ENCODE assay signal across 18 cellular contexts in genomic region chr14:58722433-58722832, GRCh38.
DNase-seq lines count a peak whose midpoint lies in the region; ATAC-seq, FAIRE-seq and TF ChIP-seq lines count a peak whose summit lies in the region.
"Had no signal": no experiment of that assay in that cellular context is flagged by ENCODE, and none has a peak within 500 bp of the region (broad histone marks: within the 10 kb centered on the region; RNA-seq: fewer than 3 reads in every experiment).

No MANE protein-coding gene starts in this region.

- H4K20me1 ChIP-seq in HepG2 (ENCODE audit: insufficient read depth, low read length) (no peaks in the 10 kb centered on the region), PC-3 (ENCODE audit: low read length) (no peaks in the 10 kb centered on the region)

- H3K79me2 ChIP-seq in HepG2 (ENCODE audit: insufficient read depth, low read length): no peaks in the 10 kb centered on the region
- no peaks in the 10 kb centered on the region for H3K79me2 ChIP-seq in PC-3 (ENCODE audit: low read length)

- H3K4me1 ChIP-seq in liver (ENCODE audit: control insufficient read depth in 4 of 4, insufficient read depth in 4 of 4, low read length in 3 of 4): no peaks in the 10 kb centered on the region
- no peaks in the 10 kb centered on the region for H3K4me1 ChIP-seq in HepG2 (ENCODE audit: insufficient read depth, low read length)
- no peaks in the 10 kb centered on the region for H3K4me1 ChIP-seq in right atrium auricular region
- H3K4me1 ChIP-seq in PC-3 (ENCODE audit: insufficient read depth, low read length): peaks cover 4% of the 10 kb centered on the region; the same call in 1 of the 2 replicates

- TF ChIP-seq EP300 in HepG2 (IDR thresholded peaks at IDR 0.05; ENCODE audit: low read depth in 2 of 2, low read length in 2 of 2) (no peak), HepG2 (CRISPR knock-in tag; IDR thresholded peaks at IDR 0.05; ENCODE audit: borderline replicate concordance) (no peak)

- no peak for TF ChIP-seq CTCF in liver (IDR thresholded peaks at IDR 0.05; ENCODE audit: low read depth, low read length, missing input control)
- TF ChIP-seq CTCF in HepG2 (CRISPR knock-in tag; IDR thresholded peaks at IDR 0.05): no peak
- no peak for TF ChIP-seq CTCF in fibroblast of villous mesenchyme (IDR thresholded peaks at IDR 0.05; ENCODE audit: insufficient read depth, low read depth, low read length)
- TF ChIP-seq CTCF in right atrium auricular region (IDR thresholded peaks at IDR 0.05): no peak
- no peak for TF ChIP-seq CTCF in PC-3 (conservative IDR thresholded peaks at IDR 0.05; ENCODE audit: low read depth, low read length)

- H3K27me3 ChIP-seq in liver (ENCODE audit: control insufficient read depth in 4 of 4, insufficient read depth in 4 of 4, low read length in 3 of 4) (no peaks in the 10 kb centered on the region), HepG2 (ENCODE audit: control insufficient read depth in 1 of 2, insufficient read depth in 2 of 2, low read length in 2 of 2) (no peaks in the 10 kb centered on the region; a peak in 1 of 5 replicates), right atrium auricular region (no peaks in the 10 kb centered on the region), PC-3 (ENCODE audit: low read length) (peaks cover 11% of the 10 kb centered on the region; the same call in 1 of the 2 replicates)

- TF ChIP-seq POLR2A in HepG2 (IDR thresholded peaks at IDR 0.05; ENCODE audit: insufficient read depth in 1 of 2, low read depth in 2 of 2, low read length in 2 of 2): no peak

- no peaks in the 10 kb centered on the region for H3K9me3 ChIP-seq in liver (ENCODE audit: control insufficient read depth in 4 of 4, low read length in 3 of 4)
- H3K9me3 ChIP-seq in HepG2 (ENCODE audit: low read length): no peaks in the 10 kb centered on the region
- H3K9me3 ChIP-seq in right atrium auricular region: no peaks in the 10 kb centered on the region
- H3K9me3 ChIP-seq in PC-3 (ENCODE audit: low read length): no peaks in the 10 kb centered on the region
- H3K9me3 ChIP-seq: SK-N-SH had no signal

- no peak for TF ChIP-seq RAD21 in liver (IDR thresholded peaks at IDR 0.05)
- no peak for TF ChIP-seq RAD21 in HepG2 (CRISPR knock-in tag; IDR thresholded peaks at IDR 0.05)

- DNase-seq in HepG2 (ENCODE audit: low spot score): no peak
- peak; percentile 54 for DNase-seq in fibroblast of villous mesenchyme (ENCODE audit: low read depth)
- DNase-seq in myocyte (ENCODE audit: low read depth): peak; percentile 38
- no peak for DNase-seq in right atrium auricular region (ENCODE audit: low spot score)
- no peak for DNase-seq in SHP77 (lab: John Stamatoyannopoulos, UW)
- DNase-seq in PC-3: no peak
- DNase-seq: CD4-positive, alpha-beta T cell; DMS79; NCI-H187; NCI-H2107; NCI-H2227 treated with DMSO at 0.1 percent for 48 hours; NCI-H510A treated with DMSO at 0.1 percent for 48 hours; NCI-H774; SHP77 treated with DMSO at 0.1 percent for 48 hours; SK-N-SH had no signal

- H3K9ac ChIP-seq in liver (ENCODE audit: low read depth in 1 of 2, low read length in 2 of 2): no peak overlapping the region
- H3K9ac ChIP-seq in HepG2 (ENCODE audit: insufficient read depth, low read depth, low read length): no peak overlapping the region
- no peak overlapping the region for H3K9ac ChIP-seq in PC-3 (ENCODE audit: low read length)
- H3K9ac ChIP-seq: SK-N-SH had no signal

- 0 out of 2 replicates have a peak, but pooled peaks cover 9% of the 10 kb centered on the region for H3K9me2 ChIP-seq in PC-3 (replicated peaks; ENCODE audit: low read length)
- H3K9me2 ChIP-seq: SK-N-SH had no signal

- no peak overlapping the region for H2AFZ ChIP-seq in HepG2 (ENCODE audit: low read length)
- no peak overlapping the region for H2AFZ ChIP-seq in PC-3 (ENCODE audit: low read length)

- no peak for FAIRE-seq in HepG2 (lab: Jason Lieb, UNC)
- FAIRE-seq: H54 had no signal

- POLR2A ChIA-PET in HepG2 (lab: Yijun Ruan, JAX): no interaction called here
- POLR2A ChIA-PET in PC-3 (lab: Charles Lee; ENCODE audit: unreplicated experiment): no interaction called here

- H3F3A ChIP-seq in PC-3 (ENCODE audit: low read length, unreplicated experiment): no peaks in the 10 kb centered on the region

- ATAC-seq in HepG2 (no peak), HG02571 (IDR thresholded peaks at IDR 0.05; ENCODE audit: unreplicated experiment) (no peak), PC-3 (no peak)

- intact Hi-C loops in HepG2 (cut with micrococcal nuclease; ENCODE audit: unreplicated experiment): no loop called here
- intact Hi-C loops in PC-3 (cut with micrococcal nuclease): no loop called here

- H3K4me3 ChIP-seq in liver (ENCODE audit: low read depth in 1 of 3, low read length in 3 of 3) (no peak overlapping the region), HepG2 (replicated peaks in 1 of 3; ENCODE audit: insufficient read depth in 1 of 3, low read depth in 2 of 3, low read length in 3 of 3) (no peak overlapping the region), fibroblast of villous mesenchyme (ENCODE audit: low read depth, low read length) (no peak overlapping the region), right atrium auricular region (no peak overlapping the region), PC-3 (ENCODE audit: low read length) (no peak overlapping the region)

- H3K4me2 ChIP-seq in HepG2 (ENCODE audit: low read depth, low read length) (no peak overlapping the region), PC-3 (ENCODE audit: low read length) (no peak overlapping the region)
- H3K4me2 ChIP-seq: SK-N-SH had no signal

- BruUV-seq in HepG2 (replicated peaks; lab: Mats Ljungman, UMichigan) (no TSS peak), PC-3 (replicated peaks; lab: Mats Ljungman, UMichigan) (no TSS peak)

- 62% methylated on average over 3 of the region's 3 CpGs for WGBS in liver
- 46% methylated on average over 3 of the region's 3 CpGs for WGBS in HepG2 (ENCODE audit: low lambda C conversion rate)

- H3K36me3 ChIP-seq in liver (ENCODE audit: control insufficient read depth in 4 of 4, insufficient read depth in 3 of 4, low read depth in 1 of 4, low read length in 3 of 4) (no peaks in the 10 kb centered on the region), HepG2 (replicated peaks in 1 of 2; ENCODE audit: control insufficient read depth in 1 of 2, insufficient read depth in 2 of 2, low read length in 2 of 2) (no peaks in the 10 kb centered on the region), right atrium auricular region (no peaks in the 10 kb centered on the region), PC-3 (ENCODE audit: low read depth, low read length) (no peaks in the 10 kb centered on the region)

- CTCF ChIA-PET in HepG2 (lab: Yijun Ruan, JAX; ENCODE audit: low intra/inter-chr PET ratio, low total read pairs) (no interaction called here), PC-3 (lab: Charles Lee) (no interaction called here)

- H3K27ac ChIP-seq in liver (ENCODE audit: low read depth in 1 of 2, low read length in 2 of 2) (no peak overlapping the region), HepG2 (ENCODE audit: extremely low read length, insufficient read depth, low read length) (no peak overlapping the region), right atrium auricular region (no peak overlapping the region), PC-3 (ENCODE audit: low read length) (no peak overlapping the region)

- in situ Hi-C loops in HepG2 (cut with HindIII; ENCODE audit: extremely low pct_ligation_motif_present, low pct_unique_long_range_greater_than_20kb): no loop called here

TF ChIP-seq in liver, 16 proteins besides CTCF, POLR2A, EP300 and RAD21:
- TF ChIP-seq NR2F2 (IDR thresholded peaks at IDR 0.05) (peak; percentile 88), YY1 (IDR thresholded peaks at IDR 0.05) (no peak), RXRA (IDR thresholded peaks at IDR 0.05) (peak in 1 of 2 donors; percentile 27)
TF ChIP-seq in liver: peak in this region for 2.

TF ChIP-seq in HepG2, 621 proteins besides CTCF, POLR2A, EP300 and RAD21 (continues in another document):
- no peak for TF ChIP-seq PRDM4 (CRISPR knock-in tag; IDR thresholded peaks at IDR 0.05; ENCODE audit: borderline replicate concordance)
- no peak for TF ChIP-seq HOXA9 (CRISPR knock-in tag; IDR thresholded peaks at IDR 0.05; ENCODE audit: borderline replicate concordance)
- TF ChIP-seq AGO2 (optimal IDR thresholded peaks at IDR 0.05; ENCODE audit: low read depth, low read length): no peak
- no peak for TF ChIP-seq GMEB2 (CRISPR knock-in tag; IDR thresholded peaks at IDR 0.05; ENCODE audit: low read depth)
- no peak for TF ChIP-seq SOX13 (IDR thresholded peaks at IDR 0.05)
- no peak for TF ChIP-seq SOX13 (CRISPR knock-in tag; conservative IDR thresholded peaks at IDR 0.05 in 1 of 2, IDR thresholded peaks at IDR 0.05 in 1 of 2)
- no peak for TF ChIP-seq MLLT10 (CRISPR knock-in tag; IDR thresholded peaks at IDR 0.05)
- no peak for TF ChIP-seq ZNF564 (CRISPR knock-in tag; IDR thresholded peaks at IDR 0.05)

Comparison
In these comparisons a context has a peak if more than half of its experiments do, and no peak if none do; other contexts are left out.
1. DNase-seq: peak in fibroblast of villous mesenchyme (single experiment) and myocyte (single experiment); none in HepG2 (single experiment), right atrium auricular region (single experiment), SHP77 (0 of 2) and PC-3 (single experiment).